Comparison of ENCODE assay signal across 1 cellular context in genomic region chr13:112756511-112756966, GRCh38.
TF ChIP-seq lines count a peak whose summit lies in the region.

No MANE protein-coding gene starts in this region.

TF ChIP-seq in HepG2, 621 proteins besides CTCF, POLR2A, EP300 and RAD21 (continued from another document and continues in another):
- TF ChIP-seq ZBTB20 (CRISPR knock-in tag; IDR thresholded peaks at IDR 0.05; ENCODE audit: borderline replicate concordance, low read depth) (no peak), NFIC (IDR thresholded peaks at IDR 0.05; ENCODE audit: low read length) (no peak), BRCA1 (CRISPR knock-in tag; IDR thresholded peaks at IDR 0.05) (no peak), LRRFIP1 (CRISPR knock-in tag; conservative IDR thresholded peaks at IDR 0.05) (no peak), ZNF235 (CRISPR knock-in tag; IDR thresholded peaks at IDR 0.05; ENCODE audit: borderline replicate concordance) (no peak), RORA (CRISPR knock-in tag; IDR thresholded peaks at IDR 0.05) (no peak), ZSCAN29 (CRISPR knock-in tag; conservative IDR thresholded peaks at IDR 0.05) (no peak), SNAI1 (CRISPR knock-in tag; IDR thresholded peaks at IDR 0.05; ENCODE audit: borderline replicate concordance) (no peak), PCBP2 (optimal IDR thresholded peaks at IDR 0.05; ENCODE audit: low read depth, low read length, poor library complexity, severe bottlenecking) (no peak), ZNF18 (CRISPR knock-in tag; IDR thresholded peaks at IDR 0.05; ENCODE audit: insufficient replicate concordance) (no peak), ZNF775 (CRISPR knock-in tag; IDR thresholded peaks at IDR 0.05; ENCODE audit: borderline replicate concordance) (no peak), RBM39 (IDR thresholded peaks at IDR 0.05; ENCODE audit: low read depth, low read length, poor library complexity, severe bottlenecking) (peak; percentile 39), BHLHE40 (IDR thresholded peaks at IDR 0.05; ENCODE audit: low read length) (no peak), ZNF562 (CRISPR knock-in tag; IDR thresholded peaks at IDR 0.05; ENCODE audit: borderline replicate concordance) (no peak), MTF2 (CRISPR knock-in tag; IDR thresholded peaks at IDR 0.05; ENCODE audit: borderline replicate concordance) (no peak), FOXM1 (CRISPR knock-in tag; IDR thresholded peaks at IDR 0.05) (no peak), SP5 (CRISPR knock-in tag; IDR thresholded peaks at IDR 0.05; ENCODE audit: borderline replicate concordance, low read depth) (no peak), RNF2 (conservative IDR thresholded peaks at IDR 0.05; ENCODE audit: low read depth) (no peak; the same call in 1 of the 2 replicates), ZNF256 (CRISPR knock-in tag; conservative IDR thresholded peaks at IDR 0.05) (no peak), ZNF687 (CRISPR knock-in tag; IDR thresholded peaks at IDR 0.05) (peak; percentile 95), XBP1 (CRISPR knock-in tag; IDR thresholded peaks at IDR 0.05) (no peak), WIZ (CRISPR knock-in tag; IDR thresholded peaks at IDR 0.05) (no peak), NFATC3 (CRISPR knock-in tag; IDR thresholded peaks at IDR 0.05) (no peak), YY1 (IDR thresholded peaks at IDR 0.05; ENCODE audit: insufficient read depth, insufficient replicate concordance, low read depth, low read length) (no peak), REXO4 (CRISPR knock-in tag; IDR thresholded peaks at IDR 0.05; ENCODE audit: borderline replicate concordance) (no peak), FLYWCH1 (CRISPR knock-in tag; IDR thresholded peaks at IDR 0.05) (no peak), RXRA (CRISPR knock-in tag; IDR thresholded peaks at IDR 0.05) (no peak; the same call in 1 of the 2 replicates), ZNF292 (CRISPR knock-in tag; IDR thresholded peaks at IDR 0.05; ENCODE audit: borderline replicate concordance, low read depth) (no peak), GABPB1 (CRISPR knock-in tag; IDR thresholded peaks at IDR 0.05) (peak; percentile 21; the same call in 1 of the 2 replicates), ZNF788 (CRISPR knock-in tag; IDR thresholded peaks at IDR 0.05; ENCODE audit: borderline replicate concordance) (0 out of 2 replicates have a peak, but pooled peaks have one; percentile 16), DNMT3B (CRISPR knock-in tag; conservative IDR thresholded peaks at IDR 0.05) (no peak)
- TF ChIP-seq, protein P1, sequence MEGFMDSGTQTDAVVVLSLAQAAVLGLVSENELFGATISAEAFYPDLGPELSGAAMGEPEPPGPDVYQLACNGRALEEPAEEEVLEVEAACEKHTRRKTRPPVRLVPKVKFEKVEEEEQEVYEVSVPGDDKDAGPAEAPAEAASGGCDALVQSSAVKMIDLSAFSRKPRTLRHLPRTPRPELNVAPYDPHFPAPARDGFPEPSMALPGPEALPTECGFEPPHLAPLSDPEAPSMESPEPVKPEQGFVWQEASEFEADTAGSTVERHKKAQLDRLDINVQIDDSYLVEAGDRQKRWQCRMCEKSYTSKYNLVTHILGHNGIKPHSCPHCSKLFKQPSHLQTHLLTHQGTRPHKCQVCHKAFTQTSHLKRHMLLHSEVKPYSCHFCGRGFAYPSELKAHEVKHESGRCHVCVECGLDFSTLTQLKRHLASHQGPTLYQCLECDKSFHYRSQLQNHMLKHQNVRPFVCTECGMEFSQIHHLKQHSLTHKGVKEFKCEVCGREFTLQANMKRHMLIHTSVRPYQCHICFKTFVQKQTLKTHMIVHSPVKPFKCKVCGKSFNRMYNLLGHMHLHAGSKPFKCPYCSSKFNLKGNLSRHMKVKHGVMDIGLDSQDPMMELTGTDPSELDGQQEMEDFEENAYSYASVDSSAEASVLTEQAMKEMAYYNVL (CRISPR knock-in tag; IDR thresholded peaks at IDR 0.05; ENCODE audit: borderline replicate concordance) = 0 out of 2 replicates have a peak, but pooled peaks have one; percentile 19
- TF ChIP-seq, protein P2, sequence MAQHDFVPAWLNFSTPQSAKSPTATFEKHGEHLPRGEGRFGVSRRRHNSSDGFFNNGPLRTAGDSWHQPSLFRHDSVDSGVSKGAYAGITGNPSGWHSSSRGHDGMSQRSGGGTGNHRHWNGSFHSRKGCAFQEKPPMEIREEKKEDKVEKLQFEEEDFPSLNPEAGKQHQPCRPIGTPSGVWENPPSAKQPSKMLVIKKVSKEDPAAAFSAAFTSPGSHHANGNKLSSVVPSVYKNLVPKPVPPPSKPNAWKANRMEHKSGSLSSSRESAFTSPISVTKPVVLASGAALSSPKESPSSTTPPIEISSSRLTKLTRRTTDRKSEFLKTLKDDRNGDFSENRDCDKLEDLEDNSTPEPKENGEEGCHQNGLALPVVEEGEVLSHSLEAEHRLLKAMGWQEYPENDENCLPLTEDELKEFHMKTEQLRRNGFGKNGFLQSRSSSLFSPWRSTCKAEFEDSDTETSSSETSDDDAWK (CRISPR knock-in tag; IDR thresholded peaks at IDR 0.05) = no peak
- TF ChIP-seq, protein P3, sequence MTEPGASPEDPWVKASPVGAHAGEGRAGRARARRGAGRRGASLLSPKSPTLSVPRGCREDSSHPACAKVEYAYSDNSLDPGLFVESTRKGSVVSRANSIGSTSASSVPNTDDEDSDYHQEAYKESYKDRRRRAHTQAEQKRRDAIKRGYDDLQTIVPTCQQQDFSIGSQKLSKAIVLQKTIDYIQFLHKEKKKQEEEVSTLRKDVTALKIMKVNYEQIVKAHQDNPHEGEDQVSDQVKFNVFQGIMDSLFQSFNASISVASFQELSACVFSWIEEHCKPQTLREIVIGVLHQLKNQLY (CRISPR knock-in tag; IDR thresholded peaks at IDR 0.05) = no peak
- TF ChIP-seq, protein P4, sequence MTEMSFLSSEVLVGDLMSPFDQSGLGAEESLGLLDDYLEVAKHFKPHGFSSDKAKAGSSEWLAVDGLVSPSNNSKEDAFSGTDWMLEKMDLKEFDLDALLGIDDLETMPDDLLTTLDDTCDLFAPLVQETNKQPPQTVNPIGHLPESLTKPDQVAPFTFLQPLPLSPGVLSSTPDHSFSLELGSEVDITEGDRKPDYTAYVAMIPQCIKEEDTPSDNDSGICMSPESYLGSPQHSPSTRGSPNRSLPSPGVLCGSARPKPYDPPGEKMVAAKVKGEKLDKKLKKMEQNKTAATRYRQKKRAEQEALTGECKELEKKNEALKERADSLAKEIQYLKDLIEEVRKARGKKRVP (CRISPR knock-in tag; IDR thresholded peaks at IDR 0.05) = no peak
- TF ChIP-seq, protein P5, sequence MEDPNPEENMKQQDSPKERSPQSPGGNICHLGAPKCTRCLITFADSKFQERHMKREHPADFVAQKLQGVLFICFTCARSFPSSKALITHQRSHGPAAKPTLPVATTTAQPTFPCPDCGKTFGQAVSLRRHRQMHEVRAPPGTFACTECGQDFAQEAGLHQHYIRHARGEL (CRISPR knock-in tag; IDR thresholded peaks at IDR 0.05) = no peak
- TF ChIP-seq, protein P6, sequence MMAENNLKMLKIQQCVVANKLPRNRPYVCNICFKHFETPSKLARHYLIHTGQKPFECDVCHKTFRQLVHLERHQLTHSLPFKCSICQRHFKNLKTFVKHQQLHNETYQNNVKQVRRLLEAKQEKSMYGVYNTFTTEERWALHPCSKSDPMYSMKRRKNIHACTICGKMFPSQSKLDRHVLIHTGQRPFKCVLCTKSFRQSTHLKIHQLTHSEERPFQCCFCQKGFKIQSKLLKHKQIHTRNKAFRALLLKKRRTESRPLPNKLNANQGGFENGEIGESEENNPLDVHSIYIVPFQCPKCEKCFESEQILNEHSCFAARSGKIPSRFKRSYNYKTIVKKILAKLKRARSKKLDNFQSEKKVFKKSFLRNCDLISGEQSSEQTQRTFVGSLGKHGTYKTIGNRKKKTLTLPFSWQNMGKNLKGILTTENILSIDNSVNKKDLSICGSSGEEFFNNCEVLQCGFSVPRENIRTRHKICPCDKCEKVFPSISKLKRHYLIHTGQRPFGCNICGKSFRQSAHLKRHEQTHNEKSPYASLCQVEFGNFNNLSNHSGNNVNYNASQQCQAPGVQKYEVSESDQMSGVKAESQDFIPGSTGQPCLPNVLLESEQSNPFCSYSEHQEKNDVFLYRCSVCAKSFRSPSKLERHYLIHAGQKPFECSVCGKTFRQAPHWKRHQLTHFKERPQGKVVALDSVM (CRISPR knock-in tag; IDR thresholded peaks at IDR 0.05) = no peak
- TF ChIP-seq, protein P7, sequence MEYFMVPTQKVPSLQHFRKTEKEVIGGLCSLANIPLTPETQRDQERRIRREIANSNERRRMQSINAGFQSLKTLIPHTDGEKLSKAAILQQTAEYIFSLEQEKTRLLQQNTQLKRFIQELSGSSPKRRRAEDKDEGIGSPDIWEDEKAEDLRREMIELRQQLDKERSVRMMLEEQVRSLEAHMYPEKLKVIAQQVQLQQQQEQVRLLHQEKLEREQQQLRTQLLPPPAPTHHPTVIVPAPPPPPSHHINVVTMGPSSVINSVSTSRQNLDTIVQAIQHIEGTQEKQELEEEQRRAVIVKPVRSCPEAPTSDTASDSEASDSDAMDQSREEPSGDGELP (IDR thresholded peaks at IDR 0.05; ENCODE audit: borderline replicate concordance, low read depth) = no peak
- TF ChIP-seq, protein P8, sequence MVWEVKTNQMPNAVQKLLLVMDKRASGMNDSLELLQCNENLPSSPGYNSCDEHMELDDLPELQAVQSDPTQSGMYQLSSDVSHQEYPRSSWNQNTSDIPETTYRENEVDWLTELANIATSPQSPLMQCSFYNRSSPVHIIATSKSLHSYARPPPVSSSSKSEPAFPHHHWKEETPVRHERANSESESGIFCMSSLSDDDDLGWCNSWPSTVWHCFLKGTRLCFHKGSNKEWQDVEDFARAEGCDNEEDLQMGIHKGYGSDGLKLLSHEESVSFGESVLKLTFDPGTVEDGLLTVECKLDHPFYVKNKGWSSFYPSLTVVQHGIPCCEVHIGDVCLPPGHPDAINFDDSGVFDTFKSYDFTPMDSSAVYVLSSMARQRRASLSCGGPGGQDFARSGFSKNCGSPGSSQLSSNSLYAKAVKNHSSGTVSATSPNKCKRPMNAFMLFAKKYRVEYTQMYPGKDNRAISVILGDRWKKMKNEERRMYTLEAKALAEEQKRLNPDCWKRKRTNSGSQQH (CRISPR knock-in tag; IDR thresholded peaks at IDR 0.05; ENCODE audit: low read depth) = no peak
- TF ChIP-seq, protein P9, sequence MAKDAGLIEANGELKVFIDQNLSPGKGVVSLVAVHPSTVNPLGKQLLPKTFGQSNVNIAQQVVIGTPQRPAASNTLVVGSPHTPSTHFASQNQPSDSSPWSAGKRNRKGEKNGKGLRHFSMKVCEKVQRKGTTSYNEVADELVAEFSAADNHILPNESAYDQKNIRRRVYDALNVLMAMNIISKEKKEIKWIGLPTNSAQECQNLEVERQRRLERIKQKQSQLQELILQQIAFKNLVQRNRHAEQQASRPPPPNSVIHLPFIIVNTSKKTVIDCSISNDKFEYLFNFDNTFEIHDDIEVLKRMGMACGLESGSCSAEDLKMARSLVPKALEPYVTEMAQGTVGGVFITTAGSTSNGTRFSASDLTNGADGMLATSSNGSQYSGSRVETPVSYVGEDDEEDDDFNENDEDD (CRISPR knock-in tag; IDR thresholded peaks at IDR 0.05; ENCODE audit: borderline replicate concordance) = 0 out of 2 replicates have a peak, but pooled peaks have one; percentile 21
- TF ChIP-seq, protein P10, sequence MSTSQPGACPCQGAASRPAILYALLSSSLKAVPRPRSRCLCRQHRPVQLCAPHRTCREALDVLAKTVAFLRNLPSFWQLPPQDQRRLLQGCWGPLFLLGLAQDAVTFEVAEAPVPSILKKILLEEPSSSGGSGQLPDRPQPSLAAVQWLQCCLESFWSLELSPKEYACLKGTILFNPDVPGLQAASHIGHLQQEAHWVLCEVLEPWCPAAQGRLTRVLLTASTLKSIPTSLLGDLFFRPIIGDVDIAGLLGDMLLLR (CRISPR knock-in tag; IDR thresholded peaks at IDR 0.05) = no peak
